24 cellular contexts compared by ENCODE assay signal in genomic region chr3:117751691-117752090, GRCh38.
A peak's percentile ranks its signal among the peaks of the same experiment; 100 is the strongest.
DNase-seq lines count a peak whose midpoint lies in the region; FAIRE-seq and TF ChIP-seq lines count a peak whose summit lies in the region.
"Had no signal": no experiment of that assay in that cellular context is flagged by ENCODE, and none has a peak within 500 bp of the region (broad histone marks: within the 10 kb centered on the region; RNA-seq: fewer than 3 reads in every experiment).

No MANE protein-coding gene starts in this region.

- intact Hi-C loops in dorsolateral prefrontal cortex (cut with DNase I) = no loop called here

- H4K8ac ChIP-seq in neuronal stem cell (ENCODE audit: low read depth, low read length) = no peak overlapping the region

- WGBS in neuronal stem cell (ENCODE audit: extremely low coverage in 2 of 2, insufficient read length in 2 of 2, insufficient replicate concordance in 1 of 2), 2 donors = no CpG with 5 or more reads among the region's 3 CpGs

- H3K79me1 ChIP-seq in neuronal stem cell (ENCODE audit: low read depth, low read length) = no peaks in the 10 kb centered on the region

- H3K4me3 Mint-ChIP-seq in type B pancreatic cell = no peak overlapping the region
- H3K4me3 Mint-ChIP-seq: B cell; CD4-positive, CD25-positive, alpha-beta regulatory T cell had no signal

- no peaks in the 10 kb centered on the region for H3K36me3 Mint-ChIP-seq in type B pancreatic cell
- H3K36me3 Mint-ChIP-seq: CD4-positive, CD25-positive, alpha-beta regulatory T cell had no signal

- no peak overlapping the region for H2BK12ac ChIP-seq in neuronal stem cell (ENCODE audit: low read length)

- TF ChIP-seq CTCF in dorsolateral prefrontal cortex (IDR thresholded peaks at IDR 0.05 in 54 of 56, conservative IDR thresholded peaks at IDR 0.05 in 2 of 56; ENCODE audit: low read depth in 1 of 56, partially characterized antibody in 56 of 56) = peak in 6 of 56 donors; percentile 11 to 39 (median 20)
- TF ChIP-seq CTCF in BE2C (IDR thresholded peaks at IDR 0.05; ENCODE audit: low read depth, low read length) = no peak
- no peak for TF ChIP-seq CTCF in type B pancreatic cell (conservative IDR thresholded peaks at IDR 0.05)

- H3K23ac ChIP-seq in neuronal stem cell (ENCODE audit: low read depth, low read length, poor library complexity) = no peak overlapping the region

- H3K4me2 ChIP-seq in neuronal stem cell (ENCODE audit: insufficient read depth, low read length, poor library complexity, severe bottlenecking) = no peak overlapping the region

- no peak overlapping the region for H3K4ac ChIP-seq in neuronal stem cell (ENCODE audit: low read length)

- no peak overlapping the region for H4K91ac ChIP-seq in neuronal stem cell (ENCODE audit: low read depth, low read length, poor library complexity)

- H3K14ac ChIP-seq in neuronal stem cell (ENCODE audit: low read length) = no peak overlapping the region

- H3K9me3 ChIP-seq in BE2C = no peaks in the 10 kb centered on the region
- no peaks in the 10 kb centered on the region for H3K9me3 ChIP-seq in neuronal stem cell (replicated peaks in 1 of 2; ENCODE audit: control insufficient read depth in 2 of 2, insufficient read depth in 1 of 2, low read depth in 1 of 2, low read length in 2 of 2)
- H3K9me3 ChIP-seq: Caco-2 had no signal

- no peak overlapping the region for H2AFZ ChIP-seq in neuronal stem cell (ENCODE audit: low read length)

- H3K9ac ChIP-seq in neuronal stem cell (ENCODE audit: low read depth, low read length, poor library complexity) = no peak overlapping the region

- peak overlapping the region; percentile 18 to 94 (median 85) for H3K27ac ChIP-seq in dorsolateral prefrontal cortex
- no peak overlapping the region for H3K27ac ChIP-seq in neuronal stem cell (replicated peaks; ENCODE audit: low read length)
- H3K27ac ChIP-seq: RWPE1 had no signal

- H2BK5ac ChIP-seq in neuronal stem cell (ENCODE audit: low read length) = no peak overlapping the region

- H2BK120ac ChIP-seq in neuronal stem cell (ENCODE audit: low read depth, low read length) = no peak overlapping the region

- DNase-seq in COLO829 (ENCODE audit: low spot score) (peak; percentile 78), dorsolateral prefrontal cortex (peak in 3 of 10 donors; percentile 7 to 39 (median 34)), medulla oblongata (ENCODE audit: extremely low spot score) (peak; percentile 88), putamen (ENCODE audit: low spot score) (peak; percentile 86), BE2C (no peak), RCC 7860 (ENCODE audit: low spot score) (no peak), type B pancreatic cell (ENCODE audit: extremely low spot score, unreplicated experiment) (no peak), neuronal stem cell (ENCODE audit: low spot score) (no peak)
- DNase-seq: 8988T; Caco-2; CD4-positive, CD25-positive, alpha-beta regulatory T cell; DMS153; GF-D8; NCI-H1105; NCI-H1694; NCI-H510A; NCI-H774; OCI-M1; SIG-M5 had no signal

- H2AK5ac ChIP-seq in neuronal stem cell (ENCODE audit: low read depth, low read length) = no peak overlapping the region

- no peak overlapping the region for H2BK15ac ChIP-seq in neuronal stem cell (ENCODE audit: low read length)

- H3K4me1 ChIP-seq in BE2C = peaks cover 13% of the 10 kb centered on the region
- H3K4me1 ChIP-seq in neuronal stem cell (ENCODE audit: control insufficient read depth in 2 of 2, insufficient read depth in 1 of 2, low read depth in 1 of 2, low read length in 2 of 2) = peaks cover 0 to 6% of the 10 kb centered on the region in 2 donors
- H3K4me1 ChIP-seq: Caco-2 had no signal

- no peak overlapping the region for H3K27ac Mint-ChIP-seq in type B pancreatic cell
- H3K27ac Mint-ChIP-seq: B cell; CD4-positive, CD25-positive, alpha-beta regulatory T cell had no signal

- no peaks in the 10 kb centered on the region for H3K27me3 ChIP-seq in dorsolateral prefrontal cortex
- no peaks in the 10 kb centered on the region for H3K27me3 ChIP-seq in BE2C
- no peaks in the 10 kb centered on the region for H3K27me3 ChIP-seq in neuronal stem cell (ENCODE audit: control insufficient read depth in 3 of 3, insufficient read depth in 3 of 3, low read depth in 1 of 3, low read length in 3 of 3)

- peaks cover 16% of the 10 kb centered on the region for H3K4me1 Mint-ChIP-seq in type B pancreatic cell (ENCODE audit: unreplicated experiment)
- H3K4me1 Mint-ChIP-seq: B cell; CD4-positive, CD25-positive, alpha-beta regulatory T cell had no signal

- no peaks in the 10 kb centered on the region for H3K36me3 ChIP-seq in BE2C
- no peaks in the 10 kb centered on the region for H3K36me3 ChIP-seq in neuronal stem cell (replicated peaks in 1 of 2; ENCODE audit: control insufficient read depth in 2 of 2, insufficient read depth in 2 of 2, low read length in 2 of 2)

- FAIRE-seq in RCC 7860 (lab: Jason Lieb, UNC) = no peak
- FAIRE-seq: GM19239, H54, K562 had no signal

- peaks cover 6% of the 10 kb centered on the region for H3K27me3 Mint-ChIP-seq in type B pancreatic cell
- H3K27me3 Mint-ChIP-seq: B cell; CD4-positive, CD25-positive, alpha-beta regulatory T cell had no signal

- H3K18ac ChIP-seq in neuronal stem cell (ENCODE audit: low read length) = no peak overlapping the region

- peak overlapping the region in 5 of 59 donors; percentile 3 to 31 (median 17) for H3K4me3 ChIP-seq in dorsolateral prefrontal cortex
- H3K4me3 ChIP-seq in BE2C (ENCODE audit: low read depth, low read length) = no peak overlapping the region
- no peak overlapping the region for H3K4me3 ChIP-seq in neuronal stem cell (ENCODE audit: low read length in 2 of 2)
- H3K4me3 ChIP-seq: K562 had no signal

- H3K9me3 Mint-ChIP-seq in type B pancreatic cell = peaks cover 9% of the 10 kb centered on the region

Comparison
In these comparisons a context has a peak if more than half of its experiments do, and no peak if none do; other contexts are left out.
1. DNase-seq: peak in COLO829 (single experiment), medulla oblongata (single experiment) and putamen (single experiment); none in BE2C (single experiment), RCC 7860 (single experiment), type B pancreatic cell (single experiment) and neuronal stem cell (single experiment).